11 cellular contexts compared by ENCODE assay signal in the genomic region with DNA sequence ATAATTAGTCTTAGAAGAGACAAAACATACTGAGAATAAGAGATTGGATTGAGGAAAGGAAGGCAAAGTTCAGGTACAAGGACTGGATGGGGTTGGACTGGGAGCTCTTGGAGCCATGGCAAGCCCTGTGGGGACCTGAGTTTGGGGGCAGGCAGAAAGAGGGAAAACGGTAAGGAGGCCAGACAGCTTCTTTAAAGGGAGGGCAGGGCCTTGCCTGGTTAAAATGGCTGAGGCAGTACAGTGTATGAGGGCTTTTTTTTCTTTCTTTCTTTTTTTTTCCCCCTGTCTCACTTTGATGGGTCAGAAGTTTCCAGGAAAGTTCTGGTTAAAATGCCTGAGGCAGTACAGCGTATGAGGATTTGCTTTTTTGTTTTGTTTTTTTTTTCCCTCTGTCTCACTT. TPM values are rescaled to one million over a fixed set of nuclear protein-coding genes. Genes with fewer than 3 reads are reported as not detected.
DNase-seq lines count a peak whose midpoint lies in the region; ATAC-seq, FAIRE-seq and TF ChIP-seq lines count a peak whose summit lies in the region.
"Had no signal": no experiment of that assay in that cellular context is flagged by ENCODE, and none has a peak within 500 bp of the region (broad histone marks: within the 10 kb centered on the region; RNA-seq: fewer than 3 reads in every experiment).

No MANE protein-coding gene starts in this region.

- no peak overlapping the region for H3K9ac ChIP-seq in K562 (ENCODE audit: insufficient read depth in 1 of 2, low read depth in 2 of 2, low read length in 2 of 2)
- 0 out of 2 replicates have a peak overlapping the region, but pooled peaks have one; percentile 4 for H3K9ac ChIP-seq in iPS-20b (ENCODE audit: low read depth, low read length)

- POLR2A ChIA-PET in K562 (lab: Yijun Ruan, JAX) = interaction anchor here (0.7 kb wide), 1 partner anchor 11 kb away, joined by 3 read pairs; no protein-coding TSS in a partner anchor

- H3K4me3 ChIP-seq in K562 (no peak overlapping the region), iPS-20b (ENCODE audit: low read length) (no peak overlapping the region)
- H3K4me3 ChIP-seq: BLaER1 treated with 17β-estradiol and CSF1 and Interleukin-3, amounts not matched to agents 10 nM and 100 nM; GM12878 had no signal

- no peak overlapping the region for H3K4me2 ChIP-seq in K562 (ENCODE audit: insufficient read depth, low read length)

- TF ChIP-seq CTCF in CD14-positive monocyte (IDR thresholded peaks at IDR 0.05) (no peak), K562 (IDR thresholded peaks at IDR 0.05 in 2 of 3, conservative IDR thresholded peaks at IDR 0.05 in 1 of 3; ENCODE audit: insufficient read depth in 2 of 3, low read depth in 1 of 3, low read length in 3 of 3) (no peak)

- no peak for DNase-seq in CD14-positive monocyte (ENCODE audit: low spot score)
- no peak for DNase-seq in K562 (ENCODE audit: extremely low read depth in 1 of 4, low spot score in 3 of 4)
- DNase-seq in sciatic nerve (ENCODE audit: low spot score) = no peak
- no peak for DNase-seq in stimulated activated CD4-positive, alpha-beta T cell treated with anti-CD3 and anti-CD28 coated beads, Interleukin-12 subunit alpha, Interleukin-12 subunit beta, amount 100 ng/mL, for 4 hours
- no peak for DNase-seq in NCI-H2227 (lab: John Stamatoyannopoulos, UW; ENCODE audit: unreplicated experiment)
- DNase-seq in posterior cingulate gyrus = no peak
- DNase-seq: RPMI8226 had no signal

- H3K4me3 Mint-ChIP-seq in CD14-positive monocyte = no peak overlapping the region

- intact Hi-C loops in CD14-positive monocyte (cut with micrococcal nuclease) = no loop called here
- intact Hi-C loops in K562 (cut with micrococcal nuclease) = no loop called here
- intact Hi-C loops in sciatic nerve (cut with DNase I) = no loop called here
- intact Hi-C loops in posterior cingulate gyrus (cut with DNase I) = no loop called here

- peaks cover 0 to 3% (median 2%) of the 10 kb centered on the region in 3 donors for H3K27me3 Mint-ChIP-seq in CD14-positive monocyte (ENCODE audit: low read depth in 3 of 3)

- H3K36me3 ChIP-seq in K562 (ENCODE audit: control insufficient read depth, insufficient read depth, low read length) (no peaks in the 10 kb centered on the region), iPS-20b (ENCODE audit: insufficient read depth, low read depth, low read length) (no peaks in the 10 kb centered on the region)

- in situ Hi-C loops in K562 (cut with MboI) = no loop called here

- 77% methylated on average over 2 of the region's 2 CpGs for WGBS in K562 (ENCODE audit: insufficient coverage, low coverage, missing lambda C conversion rate)

- TF ChIP-seq RAD21 in K562 (CRISPR knock-in tag; conservative IDR thresholded peaks at IDR 0.05 in 1 of 2, IDR thresholded peaks at IDR 0.05 in 1 of 2) = no peak

- no peak for TF ChIP-seq POLR2A in K562 (conservative IDR thresholded peaks at IDR 0.05)

- peaks cover 26 to 45% of the 10 kb centered on the region in 2 donors for H3K36me3 Mint-ChIP-seq in CD14-positive monocyte

- BruUV-seq in K562 (replicated peaks; lab: Mats Ljungman, UMichigan) = no TSS peak

- ATAC-seq in K562 (0 out of 3 replicates have a peak, but pooled peaks have one; percentile 36), sciatic nerve (peak; percentile 54), GM18519 (IDR thresholded peaks at IDR 0.05; ENCODE audit: low FRiP score, unreplicated experiment) (no peak)
- ATAC-seq: GM12878 had no signal

- H3K4me1 ChIP-seq in K562 (replicated peaks in 1 of 2; ENCODE audit: control insufficient read depth in 2 of 2, insufficient read depth in 2 of 2, low read length in 2 of 2) = peaks cover 0 to 3% of the 10 kb centered on the region in 2 experiments; a peak in 1 of 5 replicates
- H3K4me1 ChIP-seq in iPS-20b (ENCODE audit: insufficient read depth, low read length) = peaks cover 13% of the 10 kb centered on the region; the same call in 1 of the 2 replicates

- H2AFZ ChIP-seq in K562 (ENCODE audit: low read depth, low read length) = no peak overlapping the region

- H3K79me2 ChIP-seq in K562 (ENCODE audit: control insufficient read depth, insufficient read depth, low read length) = no peaks in the 10 kb centered on the region

- H3K9me3 ChIP-seq in K562 (replicated peaks; ENCODE audit: control insufficient read depth, insufficient read depth, low read depth, low read length) = no peaks in the 10 kb centered on the region
- no peaks in the 10 kb centered on the region for H3K9me3 ChIP-seq in iPS-20b (ENCODE audit: insufficient read depth, low read depth, low read length)

- no peak for FAIRE-seq in K562 (lab: Jason Lieb, UNC)
- FAIRE-seq: GM12878 had no signal

- H3K9me3 Mint-ChIP-seq in CD14-positive monocyte = no peaks in the 10 kb centered on the region

- peak overlapping the region; percentile 11 to 82 (median 49) for H3K27ac Mint-ChIP-seq in CD14-positive monocyte

- H3K27ac ChIP-seq in K562 (ENCODE audit: extremely low read depth, low read depth, low read length) (no peak overlapping the region), iPS-20b (ENCODE audit: low read length) (no peak overlapping the region)

- CTCF ChIA-PET in K562 (lab: Yijun Ruan, JAX; ENCODE audit: low intra/inter-chr PET ratio) = no interaction called here

- H3K4me1 Mint-ChIP-seq in CD14-positive monocyte = peaks cover 68% of the 10 kb centered on the region

- TF ChIP-seq EP300 in K562 (IDR thresholded peaks at IDR 0.05; ENCODE audit: low read length) = no peak

- no peaks in the 10 kb centered on the region; the same call in 1 of the 2 replicates for H4K20me1 ChIP-seq in K562 (replicated peaks; ENCODE audit: control insufficient read depth, insufficient read depth, low read length)

- H3K27me3 ChIP-seq in K562 (ENCODE audit: control insufficient read depth in 2 of 2, insufficient read depth in 2 of 2, low read length in 2 of 2) (no peaks in the 10 kb centered on the region), iPS-20b (ENCODE audit: insufficient read depth, low read length) (no peaks in the 10 kb centered on the region)
- H3K27me3 ChIP-seq: BLaER1 treated with 17β-estradiol and CSF1 and Interleukin-3, amounts not matched to agents 10 nM and 100 nM had no signal

- H3K9me1 ChIP-seq in K562 (ENCODE audit: control insufficient read depth, insufficient read depth, low read length) = no peaks in the 10 kb centered on the region

TF ChIP-seq in K562, 482 proteins besides CTCF, POLR2A, EP300 and RAD21 (continues in another document):
- no peak for TF ChIP-seq ZNF354B (CRISPR knock-in tag; IDR thresholded peaks at IDR 0.05)
- TF ChIP-seq, protein P1, sequence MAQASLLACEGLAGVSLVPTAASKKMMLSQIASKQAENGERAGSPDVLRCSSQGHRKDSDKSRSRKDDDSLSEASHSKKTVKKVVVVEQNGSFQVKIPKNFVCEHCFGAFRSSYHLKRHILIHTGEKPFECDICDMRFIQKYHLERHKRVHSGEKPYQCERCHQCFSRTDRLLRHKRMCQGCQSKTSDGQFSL (CRISPR knock-in tag; IDR thresholded peaks at IDR 0.05) = no peak
- TF ChIP-seq, protein P1 (tag; IDR thresholded peaks at IDR 0.05) = no peak
- TF ChIP-seq USF2 (CRISPR knock-in tag; IDR thresholded peaks at IDR 0.05) = no peak

RNA-seq across cellular contexts. Expression of gene SNX18, which starts 16.7 kb away (rescaled TPM):
- 10 to 100 TPM in 1 of 2 donors, 1 to 10 TPM in 1; 6.8 to 12.4 TPM for polyA plus RNA-seq in CD14-positive monocyte
- total RNA-seq in K562 (2011; cell fraction: chromatin; rRNA removed; ENCODE audit: low replicate concordance) = 10.2 and 10.4 TPM in 2 replicates
- 7.7 and 9.9 TPM in 2 replicates for total RNA-seq in K562 (2011; cell fraction: nucleolus; rRNA removed)
- total RNA-seq in K562 (2011; cell fraction: nucleoplasm; rRNA removed) = 8.5 and 10.4 TPM in 2 replicates
- total RNA-seq in K562 (2014; rRNA removed) = 7.0 and 8.0 TPM in 2 replicates
- 8.4 and 9.2 TPM in 2 replicates for total RNA-seq in K562 (2014; rRNA removed; fragmentation: Illumina TruSeq; extraction: Trizol)
- 8.0 and 8.8 TPM in 2 replicates for total RNA-seq in K562 (2015; rRNA removed; fragmentation: Illumina TruSeq; extraction: Trizol)
- total RNA-seq in K562 (2021) = 7.8 and 8.2 TPM in 2 replicates
- 5.0 and 5.1 TPM in 2 replicates for polyA plus RNA-seq in K562 (2011; rRNA removed)
- polyA plus RNA-seq in K562 (2011; cell fraction: cytosol; rRNA removed) = 3.4 and 5.7 TPM in 2 replicates
- 3.2 and 3.9 TPM in 2 replicates for polyA plus RNA-seq in K562 (2011; cell fraction: nucleus; rRNA removed)
- 4.8 and 5.2 TPM in 2 replicates for polyA plus RNA-seq in K562 (2012)
- polyA plus RNA-seq in K562 (2014; fragmentation: Illumina TruSeq; extraction: Trizol) = 5.2 and 6.0 TPM in 2 replicates
- polyA plus RNA-seq in K562 (2014; fragmentation: Nextera tagmentation; extraction: Ambion mirVana) = 1 to 10 TPM; 2.3 to 3.4 TPM
- polyA plus RNA-seq in K562 (2014; rRNA removed) = 4.3 and 5.4 TPM in 2 replicates
- polyA minus RNA-seq in K562 (2011; rRNA and poly(A)+ RNA removed) = 11.7 and 12.4 TPM in 2 replicates
- 7.0 and 8.8 TPM in 2 replicates for polyA minus RNA-seq in K562 (2011; cell fraction: cytosol; rRNA and poly(A)+ RNA removed)
- polyA minus RNA-seq in K562 (2011; cell fraction: nucleus; rRNA and poly(A)+ RNA removed) = 10.5 and 15.6 TPM in 2 replicates
- total RNA-seq in sciatic nerve = 38.7 TPM
